30 cellular contexts compared by ENCODE assay signal in the genomic region with DNA sequence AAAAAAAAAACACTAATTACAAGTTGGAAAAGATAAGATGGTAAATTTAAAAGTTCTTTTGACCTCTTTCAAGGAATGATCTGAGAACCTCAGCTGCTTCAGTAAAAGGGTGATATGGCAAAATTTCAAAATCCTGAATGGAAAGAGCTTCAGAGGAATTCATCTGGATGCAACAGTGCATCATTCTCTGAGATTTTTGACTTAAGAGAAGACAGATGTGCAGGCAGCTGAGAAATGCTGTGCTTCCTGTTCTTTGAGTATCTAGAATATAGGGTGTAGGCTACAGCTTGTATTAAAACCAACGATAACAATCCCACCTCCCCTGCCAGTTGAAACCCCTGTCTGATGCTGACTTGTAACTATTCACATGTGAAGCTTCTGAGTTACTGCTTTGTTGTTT. TPM values are rescaled to one million over a fixed set of nuclear protein-coding genes. Genes with fewer than 3 reads are reported as not detected.
"Had no signal": no experiment of that assay in that cellular context is flagged by ENCODE, and none has a peak within 500 bp of the region (broad histone marks: within the 10 kb centered on the region; RNA-seq: fewer than 3 reads in every experiment).

No MANE protein-coding gene starts in this region.

- H3K36me3 Mint-ChIP-seq: neural progenitor cell; stimulated activated memory B cell treated with anti-CD40 and anti-IgM and Interleukin-4, amounts not matched to agents 10 μg/mL and 1 μg/mL and 100 μg/mL, for 72 hours; type B pancreatic cell had no signal

- H3K9ac ChIP-seq: neural progenitor cell, parathyroid adenoma had no signal

- DNase-seq: naive thymus-derived CD4-positive, alpha-beta T cell; occipital lobe; ovary; posterior cingulate gyrus; psoas muscle; right cardiac atrium; right lobe of liver; sigmoid colon; small intestine; stimulated activated CD4-positive, alpha-beta T cell treated with anti-CD3 and anti-CD28 coated beads, Interleukin-1b, Interleukin-23, amount 100 ng/mL, for 48 hours; stimulated activated CD4-positive, alpha-beta T cell treated with anti-CD3 and anti-CD28 coated beads, Interleukin-4, amount 100 ng/mL, for 1 hour; stimulated activated CD4-positive, alpha-beta T cell treated with anti-CD3 and anti-CD28 coated beads, Interleukin-4, amount 100 ng/mL, for 4 hours; stimulated activated CD8-positive, alpha-beta memory T cell treated with anti-CD3 and anti-CD28 coated beads, Interleukin-4, amount 100 ng/mL, for 48 hours; stimulated activated naive CD4-positive, alpha-beta T cell; stimulated activated naive CD8-positive, alpha-beta T cell treated with anti-CD3 and anti-CD28 coated beads, Interleukin-15, amount 100 ng/mL, for 72 hours; stimulated activated naive CD8-positive, alpha-beta T cell treated with anti-CD3 and anti-CD28 coated beads, Interleukin-15, Interleukin-2, amounts not matched to agents 100 U/mL and 50 U/mL, for 24 hours; substantia nigra; testis; tibial artery; transverse colon; upper lobe of right lung; uterus had no signal

- H3K36me3 ChIP-seq: neural progenitor cell, ovary, right lobe of liver, sigmoid colon, suprapubic skin, tibial artery, transverse colon, upper lobe of right lung, uterus had no signal

- H3K27ac Mint-ChIP-seq: naive thymus-derived CD4-positive, alpha-beta T cell; nephron; neural progenitor cell; progenitor cell of endocrine pancreas; stimulated activated memory B cell treated with anti-CD40 and anti-IgM and Interleukin-4, amounts not matched to agents 10 μg/mL and 1 μg/mL and 100 μg/mL, for 72 hours; stimulated activated naive CD8-positive, alpha-beta T cell treated with anti-CD3 and anti-CD28 coated beads, Interleukin-15, amount 100 ng/mL, for 72 hours; type B pancreatic cell had no signal

- H3K4me3 Mint-ChIP-seq: naive thymus-derived CD4-positive, alpha-beta T cell; nephron; neural progenitor cell; stimulated activated memory B cell treated with anti-CD40 and anti-IgM and Interleukin-4, amounts not matched to agents 10 μg/mL and 1 μg/mL and 100 μg/mL, for 72 hours; stimulated activated naive CD8-positive, alpha-beta T cell treated with anti-CD3 and anti-CD28 coated beads, Interleukin-15, amount 100 ng/mL, for 72 hours; type B pancreatic cell had no signal

- H3K9me3 Mint-ChIP-seq: naive thymus-derived CD4-positive, alpha-beta T cell; nephron; neural progenitor cell; stimulated activated memory B cell treated with anti-CD40 and anti-IgM and Interleukin-4, amounts not matched to agents 10 μg/mL and 1 μg/mL and 100 μg/mL, for 72 hours; stimulated activated naive CD8-positive, alpha-beta T cell treated with anti-CD3 and anti-CD28 coated beads, Interleukin-15, amount 100 ng/mL, for 72 hours; type B pancreatic cell had no signal

- H3K4me1 Mint-ChIP-seq: stimulated activated memory B cell treated with anti-CD40 and anti-IgM and Interleukin-4, amounts not matched to agents 10 μg/mL and 1 μg/mL and 100 μg/mL, for 72 hours; stimulated activated naive CD8-positive, alpha-beta T cell treated with anti-CD3 and anti-CD28 coated beads, Interleukin-15, amount 100 ng/mL, for 72 hours had no signal

- H3K9me3 ChIP-seq: ovary, psoas muscle, right lobe of liver, sigmoid colon, suprapubic skin, testis, tibial artery, transverse colon, upper lobe of right lung, uterus had no signal

- H3K27me3 ChIP-seq: ovary, right lobe of liver, testis had no signal

- H3K4me1 ChIP-seq: neural progenitor cell, parathyroid adenoma, psoas muscle, right lobe of liver, suprapubic skin, tibial artery, transverse colon, upper lobe of right lung, uterus had no signal

- ATAC-seq: naive thymus-derived CD4-positive, alpha-beta T cell; psoas muscle; right cardiac atrium; right lobe of liver; stimulated activated memory B cell treated with anti-CD40 and anti-IgM and Interleukin-4, amounts not matched to agents 10 μg/mL and 1 μg/mL and 100 μg/mL, for 72 hours; stimulated activated naive CD8-positive, alpha-beta T cell treated with anti-CD3 and anti-CD28 coated beads, Interleukin-15, amount 100 ng/mL, for 72 hours; stimulated activated naive CD8-positive, alpha-beta T cell treated with anti-CD3 and anti-CD28 coated beads, Interleukin-15, Interleukin-2, amounts not matched to agents 100 U/mL and 50 U/mL, for 24 hours; upper lobe of right lung had no signal

- H3K4me3 ChIP-seq: neural progenitor cell, ovary, psoas muscle, right lobe of liver, sigmoid colon, suprapubic skin, testis, tibial artery, transverse colon, upper lobe of right lung, uterus had no signal

RNA-seq across cellular contexts. Expression of a gene that starts 6.2 kb away (rescaled TPM):
- total RNA-seq: naive thymus-derived CD4-positive, alpha-beta T cell; osteoblast; upper lobe of right lung had no signal
- polyA plus RNA-seq: naive thymus-derived CD4-positive, alpha-beta T cell had no signal
